In the genomic region with DNA sequence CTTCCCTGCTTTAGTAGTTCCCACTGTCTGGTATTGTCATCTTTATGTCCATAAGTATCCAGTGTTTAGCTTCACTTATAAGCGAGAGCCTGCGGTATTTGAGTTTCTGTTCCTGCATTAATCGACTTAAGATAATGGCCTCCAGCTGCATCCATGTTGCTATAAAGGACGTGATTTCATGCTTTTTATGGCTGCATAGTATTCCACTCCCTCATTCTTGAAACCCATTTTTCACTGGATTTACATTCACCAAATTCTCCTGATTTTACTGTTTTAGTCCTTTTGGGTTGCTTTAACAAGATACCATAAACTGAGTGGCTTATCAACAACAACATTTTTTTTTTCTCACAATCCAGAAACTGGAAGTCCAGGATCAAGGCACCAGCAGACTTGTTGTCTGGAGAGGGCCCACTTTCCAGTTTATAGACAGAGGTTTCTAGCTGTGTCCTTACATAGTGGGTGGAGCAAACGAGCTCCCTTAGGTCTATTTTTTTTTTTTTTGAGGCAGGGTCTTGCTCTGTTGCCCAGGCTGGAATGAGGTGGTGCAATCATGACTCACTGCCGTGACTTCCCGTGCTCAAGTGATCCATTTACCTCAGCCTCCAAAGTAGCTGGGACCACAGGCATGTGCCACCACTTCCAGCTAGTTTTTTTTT, we compare ENCODE assay signal across 30 cellular contexts. TPM values are rescaled to one million over a fixed set of nuclear protein-coding genes. Genes with fewer than 3 reads are reported as not detected.
"Had no signal": no experiment of that assay in that cellular context is flagged by ENCODE, and none has a peak within 500 bp of the region (broad histone marks: within the 10 kb centered on the region; RNA-seq: fewer than 3 reads in every experiment).

No MANE protein-coding gene starts in this region.

- DNase-seq: hypothalamus; immature natural killer cell; kidney; left ventricle myocardium inferior; mesendoderm; naive B cell; natural killer cell; nephron progenitor cell; occipital lobe; psoas muscle; stimulated activated CD4-positive, alpha-beta T cell treated with anti-CD3 and anti-CD28 coated beads, Interleukin-12 subunit alpha, Interleukin-12 subunit beta, amount 100 ng/mL, for 4 hours; stimulated activated CD4-positive, alpha-beta T cell treated with anti-CD3 and anti-CD28 coated beads, Interleukin-15, amount 100 ng/mL, for 24 hours; stimulated activated CD4-positive, alpha-beta T cell treated with anti-CD3 and anti-CD28 coated beads, Interleukin-2, amount 100 ng/mL, for 24 hours; stimulated activated CD4-positive, alpha-beta T cell treated with anti-CD3 and anti-CD28 coated beads, Interleukin-4, amount 100 ng/mL, for 1 hour; stimulated activated naive B cell treated with anti-CD40 and anti-IgM and Interleukin-4, amounts not matched to agents 10 μg/mL and 1 μg/mL and 100 μg/mL, for 72 hours; stimulated activated naive CD8-positive, alpha-beta T cell treated with anti-CD3 and anti-CD28 coated beads, Interleukin-15, Interleukin-2, amounts not matched to agents 100 U/mL and 50 U/mL, for 24 hours; stomach; testis; thyroid gland; transverse colon; upper lobe of right lung had no signal

- H3K4me1 ChIP-seq: left ventricle myocardium inferior, neural progenitor cell, parathyroid adenoma, psoas muscle, right atrium auricular region, testis, thyroid gland, transverse colon, upper lobe of right lung had no signal

- FAIRE-seq: islet of Langerhans, kidney, urothelium cell line had no signal

- ATAC-seq: natural killer cell; psoas muscle; sciatic nerve; stimulated activated naive B cell treated with anti-CD40 and anti-IgM and Interleukin-4, amounts not matched to agents 10 μg/mL and 1 μg/mL and 100 μg/mL, for 72 hours; stimulated activated naive CD8-positive, alpha-beta T cell treated with anti-CD3 and anti-CD28 coated beads, Interleukin-15, Interleukin-2, amounts not matched to agents 100 U/mL and 50 U/mL, for 24 hours; upper lobe of right lung had no signal

- H3K9ac ChIP-seq: neural progenitor cell, parathyroid adenoma had no signal

- H3K9me3 ChIP-seq: left ventricle myocardium inferior, neutrophil, psoas muscle, right atrium auricular region, testis, thyroid gland, transverse colon, upper lobe of right lung had no signal

- H3K27me3 ChIP-seq: neural progenitor cell, right atrium auricular region, testis, thyroid gland, transverse colon, upper lobe of right lung had no signal

- H3K4me2 ChIP-seq: neural progenitor cell had no signal

- H3K36me3 ChIP-seq: left ventricle myocardium inferior, neural progenitor cell, neutrophil, right atrium auricular region, stomach, thyroid gland, transverse colon, upper lobe of right lung had no signal

- H2AFZ ChIP-seq: neural progenitor cell, parathyroid adenoma had no signal

- H3K27ac ChIP-seq: left ventricle myocardium inferior, neural progenitor cell, neutrophil, parathyroid adenoma, psoas muscle, right atrium auricular region, skin epidermis, stomach, testis, thyroid gland, transverse colon, upper lobe of right lung had no signal

- H3K79me2 ChIP-seq: parathyroid adenoma had no signal

- H3K4me3 ChIP-seq: left ventricle myocardium inferior, lung, neural progenitor cell, psoas muscle, right atrium auricular region, skin epidermis, stomach, testis, thyroid gland, transverse colon, upper lobe of right lung had no signal

RNA-seq across cellular contexts. Expression of gene TICRR, which starts 6.1 kb away (rescaled TPM):
- total RNA-seq: right atrium auricular region had no signal
